Comparison of ENCODE assay signal across 8 cellular contexts in the genomic region with DNA sequence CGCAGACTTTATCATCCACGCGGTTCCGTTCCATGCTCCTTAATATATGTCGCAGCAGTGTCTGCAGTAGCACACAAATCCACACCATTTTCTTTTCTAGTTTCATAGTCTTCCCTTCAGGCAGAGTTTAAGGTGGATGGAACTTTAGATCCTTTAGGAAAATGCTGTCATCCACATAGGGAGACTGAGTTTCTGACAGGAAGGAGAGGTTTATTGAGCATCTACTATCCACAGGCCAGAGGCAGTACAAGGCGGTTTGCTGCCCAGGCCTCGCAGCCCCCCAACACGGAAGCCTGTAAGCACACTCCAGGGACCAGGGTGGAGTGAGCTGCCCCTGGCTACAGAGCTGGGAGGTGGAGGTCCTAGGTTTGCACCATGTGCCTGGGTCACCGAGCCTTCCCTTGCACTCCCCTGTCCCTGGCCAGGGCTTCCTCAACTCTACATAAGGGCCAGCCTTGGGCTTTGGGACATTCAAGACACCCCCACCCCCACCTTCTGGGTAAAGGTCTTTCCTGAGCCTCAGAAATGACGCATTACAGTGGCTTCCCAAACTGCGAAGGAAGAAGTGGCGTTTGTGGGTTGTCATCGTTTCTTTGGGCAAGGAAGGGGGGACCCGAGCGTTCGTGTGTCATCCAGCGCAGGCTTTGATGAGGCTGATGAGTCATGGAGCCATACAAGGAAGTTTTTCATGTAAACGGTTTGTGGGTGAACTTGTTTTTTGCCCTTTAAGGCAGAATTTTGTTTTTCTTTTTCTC.
DNase-seq lines count a peak whose midpoint lies in the region; ATAC-seq and TF ChIP-seq lines count a peak whose summit lies in the region.

No MANE protein-coding gene starts in this region.

- ATAC-seq in lower lobe of right lung = peak; percentile 44 to 65

- H3F3A ChIP-seq in SK-N-SH (replicated peaks; ENCODE audit: insufficient read depth) = no peaks in the 10 kb centered on the region

- no peak overlapping the region for H3K4me3 ChIP-seq in SK-N-SH (ENCODE audit: low read depth in 2 of 2, low read length in 1 of 2)
- H3K4me3 ChIP-seq in lower lobe of right lung = no peak overlapping the region
- no peak overlapping the region for H3K4me3 ChIP-seq in coronary artery

- intact Hi-C loops in lower lobe of right lung (cut with DNase I) = no loop called here

- H3K36me3 ChIP-seq in SK-N-SH (replicated peaks in 1 of 2; ENCODE audit: control insufficient read depth in 1 of 2, insufficient read depth in 2 of 2, low read length in 1 of 2) (no peaks in the 10 kb centered on the region), lower lobe of right lung (peaks cover 7% of the 10 kb centered on the region)

- no peak overlapping the region for H3K4me2 ChIP-seq in SK-N-SH

- H4K20me1 ChIP-seq in SK-N-SH (ENCODE audit: insufficient read depth) = peaks cover 7% of the 10 kb centered on the region; the same call in 1 of the 2 replicates

- H3K27me3 ChIP-seq in SK-N-SH (ENCODE audit: insufficient read depth) = no peaks in the 10 kb centered on the region
- no peaks in the 10 kb centered on the region for H3K27me3 ChIP-seq in lower lobe of right lung (ENCODE audit: low read depth)

- TF ChIP-seq EP300 in SK-N-SH (IDR thresholded peaks at IDR 0.05; ENCODE audit: borderline replicate concordance in 1 of 2, low read depth in 1 of 2, low read length in 1 of 2) = no peak

- no peaks in the 10 kb centered on the region for H3K79me2 ChIP-seq in SK-N-SH (ENCODE audit: insufficient read depth)

- CTCF ChIA-PET in SK-N-SH (lab: Yijun Ruan, JAX) = interaction anchor here (1.4 to 1.6 kb wide), 2 partner anchors 11 to 64 kb away, joined by 3 to 4 read pairs; no protein-coding TSS in a partner anchor

- 77% methylated on average over 16 of the region's 18 CpGs for WGBS in SK-N-SH (ENCODE audit: low lambda C conversion rate)

- no peaks in the 10 kb centered on the region for H3K9me2 ChIP-seq in SK-N-SH

- no peak overlapping the region for H2AFZ ChIP-seq in SK-N-SH (ENCODE audit: low read depth)

- H3K27ac ChIP-seq in SK-N-SH (ENCODE audit: low read depth in 2 of 2, low read length in 1 of 2) = 0 out of 4 replicates have a peak overlapping the region, but pooled peaks of 1 of the 2 experiments have one; percentile 22
- peak overlapping the region; percentile 46 for H3K27ac ChIP-seq in lower lobe of right lung
- peak overlapping the region in 1 of 2 donors; percentile 22 for H3K27ac ChIP-seq in coronary artery

- POLR2A ChIA-PET in SK-N-SH (lab: Yijun Ruan, JAX) = no interaction called here

- H3K9me3 ChIP-seq in SK-N-SH (no peaks in the 10 kb centered on the region), lower lobe of right lung (no peaks in the 10 kb centered on the region)

- H3K4me1 ChIP-seq in SK-N-SH (ENCODE audit: control insufficient read depth in 1 of 2, insufficient read depth in 2 of 2, low read depth in 1 of 2, low read length in 1 of 2) (peaks cover 5 to 12% of the 10 kb centered on the region in 2 experiments; a peak in 1 of 4 replicates), lower lobe of right lung (peaks cover 39% of the 10 kb centered on the region)

- TF ChIP-seq RAD21 in SK-N-SH (IDR thresholded peaks at IDR 0.05; ENCODE audit: low read length) = no peak

- no peak for TF ChIP-seq CTCF in SK-N-SH (IDR thresholded peaks at IDR 0.05)
- TF ChIP-seq CTCF in lower lobe of right lung (IDR thresholded peaks at IDR 0.05) = no peak
- TF ChIP-seq CTCF in coronary artery (IDR thresholded peaks at IDR 0.05) = no peak

- peak; percentile 39 for DNase-seq in COLO668 (lab: John Stamatoyannopoulos, UW; ENCODE audit: unreplicated experiment)
- DNase-seq in SK-N-SH = no peak
- DNase-seq in activated naive CD4-positive, alpha-beta T cell treated with Interleukin-2 at 50 U/mL for 16 hours = peak; percentile 79
- peak; percentile 65 for DNase-seq in lower lobe of right lung
- DNase-seq in stimulated activated CD8-positive, alpha-beta memory T cell treated with anti-CD3 and anti-CD28 coated beads, Interleukin-7, amount 100 ng/mL, for 4 hours (ENCODE audit: low read depth in 2 of 2) = peak; percentile 75 to 79
- DNase-seq in coronary artery (ENCODE audit: low spot score) = no peak
- no peak for DNase-seq in cerebellum (ENCODE audit: low spot score)
- no peak for DNase-seq in DMS79 (lab: John Stamatoyannopoulos, UW)

- no peak overlapping the region for H3K9ac ChIP-seq in SK-N-SH

TF ChIP-seq in SK-N-SH, 30 proteins besides CTCF, POLR2A, EP300 and RAD21:
- peak; percentile 51; the same call in 1 of the 2 replicates for TF ChIP-seq FOSL2 (IDR thresholded peaks at IDR 0.05; ENCODE audit: borderline replicate concordance, low read depth)
- TF ChIP-seq FOXJ3 (CRISPR knock-in tag; IDR thresholded peaks at IDR 0.05) = no peak
TF ChIP-seq in SK-N-SH: peak in this region for 1.

Comparison
In these comparisons a context has a peak if more than half of its experiments do, and no peak if none do; other contexts are left out.
1. DNase-seq: peak in COLO668 (single experiment), activated naive CD4-positive, alpha-beta T cell treated with Interleukin-2 at 50 U/mL for 16 hours (single experiment), lower lobe of right lung (single experiment) and stimulated activated CD8-positive, alpha-beta memory T cell treated with anti-CD3 and anti-CD28 coated beads, Interleukin-7, amount 100 ng/mL, for 4 hours (2 of 2); none in SK-N-SH (single experiment), coronary artery (single experiment), cerebellum (single experiment) and DMS79 (single experiment).